Comparison of ENCODE assay signal across 21 cellular contexts in the genomic region with DNA sequence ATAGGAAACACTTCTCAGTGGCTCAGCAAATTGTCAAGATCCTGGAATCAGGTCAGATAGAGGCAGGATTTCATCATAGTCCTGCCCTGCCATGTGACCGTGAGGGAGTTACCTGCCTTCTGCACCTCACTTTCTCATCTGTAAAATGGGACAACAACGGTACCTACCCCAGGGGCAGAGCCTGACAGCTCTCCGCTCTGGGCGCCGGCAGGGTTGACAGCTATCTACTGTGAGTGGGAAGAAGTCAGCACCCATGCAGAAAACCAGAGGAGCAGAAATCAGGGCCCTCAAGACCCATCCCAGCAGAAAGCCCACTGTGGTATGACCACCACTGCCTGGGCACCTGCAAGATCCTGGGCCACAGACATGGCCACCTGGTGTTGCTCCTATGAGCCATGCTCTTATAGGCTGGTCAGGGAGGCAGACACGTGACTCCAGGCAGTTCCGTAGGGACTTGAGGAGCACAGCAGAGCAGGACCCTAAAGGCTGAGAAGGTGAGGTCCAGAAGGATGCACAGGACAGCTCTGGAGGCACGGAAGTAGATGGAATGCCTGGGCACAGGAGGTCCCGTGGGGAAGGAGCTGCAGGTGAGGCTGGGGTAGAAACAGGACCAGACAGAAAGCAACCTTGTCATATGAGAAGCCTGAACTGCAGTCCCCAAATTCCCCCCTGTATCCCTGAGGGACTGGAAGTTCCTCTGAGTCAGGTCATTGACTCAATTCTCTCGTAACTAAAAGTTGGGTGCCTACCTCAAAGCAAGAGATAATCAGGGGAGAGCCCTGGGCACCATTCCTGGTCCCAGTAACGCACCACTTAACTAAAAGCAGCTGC.
DNase-seq lines count a peak whose midpoint lies in the region; ATAC-seq and TF ChIP-seq lines count a peak whose summit lies in the region.
"Had no signal": no experiment of that assay in that cellular context is flagged by ENCODE, and none has a peak within 500 bp of the region (broad histone marks: within the 10 kb centered on the region; RNA-seq: fewer than 3 reads in every experiment).

No MANE protein-coding gene starts in this region.

- peak; percentile 2 for DNase-seq in endothelial cell (ENCODE audit: low spot score)
- no peak for DNase-seq in D341Med (ENCODE audit: low spot score)
- no peak for DNase-seq in transverse colon
- DNase-seq: activated naive CD8-positive, alpha-beta T cell treated with anti-CD3 and anti-CD28 coated beads for 36 hours; CD8-positive, alpha-beta memory T cell; DMS53; erythroblast; foreskin keratinocyte; GDM1; Kasumi-1; NCI-H1092; NCI-H1930; NCI-H446 had no signal

- no peak for TF ChIP-seq CTCF in endothelial cell (IDR thresholded peaks at IDR 0.05; ENCODE audit: unreplicated experiment)
- no peak for TF ChIP-seq CTCF in transverse colon (IDR thresholded peaks at IDR 0.05)

- no peaks in the 10 kb centered on the region for H3K4me1 ChIP-seq in transverse colon
- H3K4me1 ChIP-seq: foreskin keratinocyte had no signal

- peaks cover 4% of the 10 kb centered on the region for H3K36me3 Mint-ChIP-seq in endothelial cell (ENCODE audit: low read depth, unreplicated experiment)
- H3K36me3 Mint-ChIP-seq in stimulated activated memory B cell treated with anti-CD40 and anti-IgM and Interleukin-4, amounts not matched to agents 10 μg/mL and 1 μg/mL and 100 μg/mL, for 72 hours: no peaks in the 10 kb centered on the region
- H3K36me3 Mint-ChIP-seq: activated naive CD8-positive, alpha-beta T cell treated with anti-CD3 and anti-CD28 coated beads for 36 hours; CD8-positive, alpha-beta memory T cell had no signal

- in situ Hi-C loops in transverse colon (cut with MboI; ENCODE audit: low pct_ligation_motif_present in 1 of 4, low pct_unique_long_range_greater_than_20kb in 1 of 4, low sequenced_read_pairs in 3 of 4): no loop called here

- H3K4me1 Mint-ChIP-seq in endothelial cell (ENCODE audit: unreplicated experiment): no peaks in the 10 kb centered on the region
- H3K4me1 Mint-ChIP-seq in stimulated activated memory B cell treated with anti-CD40 and anti-IgM and Interleukin-4, amounts not matched to agents 10 μg/mL and 1 μg/mL and 100 μg/mL, for 72 hours: no peaks in the 10 kb centered on the region
- H3K4me1 Mint-ChIP-seq: activated naive CD8-positive, alpha-beta T cell treated with anti-CD3 and anti-CD28 coated beads for 36 hours; CD8-positive, alpha-beta memory T cell; central memory CD8-positive, alpha-beta T cell had no signal

- H3K9me3 Mint-ChIP-seq in endothelial cell (ENCODE audit: unreplicated experiment): no peaks in the 10 kb centered on the region
- peaks cover 8% of the 10 kb centered on the region for H3K9me3 Mint-ChIP-seq in stimulated activated memory B cell treated with anti-CD40 and anti-IgM and Interleukin-4, amounts not matched to agents 10 μg/mL and 1 μg/mL and 100 μg/mL, for 72 hours
- H3K9me3 Mint-ChIP-seq: activated naive CD8-positive, alpha-beta T cell treated with anti-CD3 and anti-CD28 coated beads for 36 hours; activated T-helper 1 cell treated with anti-CD3 and anti-CD28 coated beads, Interleukin-12 subunit alpha, Interleukin-12 subunit beta, Interleukin-2, Interleukin-4 antibody, amounts not matched to agents 30 ng/mL and 10 ng/mL and 1 ng/mL, durations not matched to agents 14 hours and 24 hours and 36 hours; central memory CD8-positive, alpha-beta T cell had no signal

- no peak overlapping the region for H3K27ac Mint-ChIP-seq in endothelial cell (ENCODE audit: unreplicated experiment)
- H3K27ac Mint-ChIP-seq in stimulated activated memory B cell treated with anti-CD40 and anti-IgM and Interleukin-4, amounts not matched to agents 10 μg/mL and 1 μg/mL and 100 μg/mL, for 72 hours: no peak overlapping the region
- H3K27ac Mint-ChIP-seq: activated naive CD8-positive, alpha-beta T cell treated with anti-CD3 and anti-CD28 coated beads for 36 hours; activated T-helper 1 cell treated with anti-CD3 and anti-CD28 coated beads, Interleukin-12 subunit alpha, Interleukin-12 subunit beta, Interleukin-2, Interleukin-4 antibody, amounts not matched to agents 30 ng/mL and 10 ng/mL and 1 ng/mL, durations not matched to agents 14 hours and 24 hours and 36 hours; CD8-positive, alpha-beta memory T cell; progenitor cell of endocrine pancreas had no signal

- no peak for TF ChIP-seq POLR2A in transverse colon (IDR thresholded peaks at IDR 0.05)

- peaks cover 11% of the 10 kb centered on the region for H3K27me3 Mint-ChIP-seq in endothelial cell (ENCODE audit: unreplicated experiment)
- peaks cover 35% of the 10 kb centered on the region for H3K27me3 Mint-ChIP-seq in stimulated activated memory B cell treated with anti-CD40 and anti-IgM and Interleukin-4, amounts not matched to agents 10 μg/mL and 1 μg/mL and 100 μg/mL, for 72 hours

- no peaks in the 10 kb centered on the region for H3K9me3 ChIP-seq in transverse colon

- no peak overlapping the region for H3K4me3 ChIP-seq in transverse colon
- H3K4me3 ChIP-seq: SK-N-MC had no signal

- intact Hi-C loops in transverse colon (cut with DNase I; ENCODE audit: low total_unique reads): no loop called here

- no peak overlapping the region for H3K4me3 Mint-ChIP-seq in endothelial cell (ENCODE audit: unreplicated experiment)
- H3K4me3 Mint-ChIP-seq in stimulated activated memory B cell treated with anti-CD40 and anti-IgM and Interleukin-4, amounts not matched to agents 10 μg/mL and 1 μg/mL and 100 μg/mL, for 72 hours: no peak overlapping the region
- H3K4me3 Mint-ChIP-seq: activated naive CD8-positive, alpha-beta T cell treated with anti-CD3 and anti-CD28 coated beads for 36 hours; activated T-helper 1 cell treated with anti-CD3 and anti-CD28 coated beads, Interleukin-12 subunit alpha, Interleukin-12 subunit beta, Interleukin-2, Interleukin-4 antibody, amounts not matched to agents 30 ng/mL and 10 ng/mL and 1 ng/mL, durations not matched to agents 14 hours and 24 hours and 36 hours; CD8-positive, alpha-beta memory T cell; central memory CD8-positive, alpha-beta T cell had no signal

- H3K27me3 ChIP-seq in transverse colon: no peaks in the 10 kb centered on the region
- H3K27me3 ChIP-seq: foreskin keratinocyte had no signal

- no peak overlapping the region for H3K27ac ChIP-seq in transverse colon
- H3K27ac ChIP-seq: foreskin keratinocyte, SK-N-MC had no signal

- 75% methylated on average over 1 to 11 of the region's 11 CpGs for WGBS in transverse colon (ENCODE audit: low coverage in 1 of 2), 2 donors

- ATAC-seq in GM19463 (IDR thresholded peaks at IDR 0.05; ENCODE audit: unreplicated experiment) (peak; percentile 41), HG02610 (IDR thresholded peaks at IDR 0.05; ENCODE audit: unreplicated experiment) (peak; percentile 51), GM18519 (IDR thresholded peaks at IDR 0.05; ENCODE audit: low FRiP score, unreplicated experiment) (no peak)
- ATAC-seq in stimulated activated memory B cell treated with anti-CD40 and anti-IgM and Interleukin-4, amounts not matched to agents 10 μg/mL and 1 μg/mL and 100 μg/mL, for 72 hours: peak; percentile 37
- ATAC-seq: foreskin keratinocyte had no signal

- no peaks in the 10 kb centered on the region for H3K36me3 ChIP-seq in transverse colon

- TF ChIP-seq EP300 in transverse colon (IDR thresholded peaks at IDR 0.05; ENCODE audit: low read depth): no peak
